ENCODE assay signal across 18 cellular contexts in genomic region chr6:83613378-83613777, GRCh38.
DNase-seq lines count a peak whose midpoint lies in the region; ATAC-seq and TF ChIP-seq lines count a peak whose summit lies in the region.
"Had no signal": no experiment of that assay in that cellular context is flagged by ENCODE, and none has a peak within 500 bp of the region (broad histone marks: within the 10 kb centered on the region; RNA-seq: fewer than 3 reads in every experiment).

No MANE protein-coding gene starts in this region.

- no peak overlapping the region for H3K4ac ChIP-seq in mesenchymal stem cell (ENCODE audit: low read depth in 1 of 2, low read length in 2 of 2)

- H3K27ac ChIP-seq in cardiac muscle cell (no peak overlapping the region), mesenchymal stem cell (ENCODE audit: low read length, poor library complexity, severe bottlenecking) (no peak overlapping the region)
- H3K27ac ChIP-seq: 22Rv1, A549, BLaER1, HL-60 had no signal

- peak; percentile 1 to 14 for DNase-seq in cardiac muscle cell (ENCODE audit: low read depth in 1 of 2, low spot score in 1 of 2)
- DNase-seq in Right ventricle myocardium superior, result no peak
- DNase-seq in amniotic epithelial cell (ENCODE audit: low read depth), result peak; percentile 65
- peak; percentile 19 for DNase-seq in mesenchymal stem cell
- no peak for DNase-seq in CD1c-positive myeloid dendritic cell (ENCODE audit: extremely low spot score)
- no peak for DNase-seq in NCI-H2227 (lab: John Stamatoyannopoulos, UW; ENCODE audit: unreplicated experiment)
- DNase-seq: AML-193; Calu3; CD8-positive, alpha-beta T cell; DMS79 treated with DMSO at 0.1 percent for 48 hours; EL; H9 had no signal

- H3K36me3 ChIP-seq in cardiac muscle cell, result no peaks in the 10 kb centered on the region
- no peaks in the 10 kb centered on the region for H3K36me3 ChIP-seq in mesenchymal stem cell (ENCODE audit: control insufficient read depth in 1 of 2, insufficient read depth in 2 of 2, low read depth in 1 of 2, low read length in 2 of 2)
- H3K36me3 ChIP-seq: BLaER1 had no signal

- no peak overlapping the region for H3K9ac ChIP-seq in mesenchymal stem cell (ENCODE audit: low read length)
- H3K9ac ChIP-seq: BLaER1 had no signal

- no peak overlapping the region for H3K18ac ChIP-seq in mesenchymal stem cell (ENCODE audit: low read depth in 1 of 2, low read length in 2 of 2)

- H4K8ac ChIP-seq in mesenchymal stem cell (ENCODE audit: low read length), result no peak overlapping the region

- no peak overlapping the region for H4K91ac ChIP-seq in mesenchymal stem cell (ENCODE audit: low read length)

- TF ChIP-seq CTCF in cardiac muscle cell (IDR thresholded peaks at IDR 0.05; ENCODE audit: low read depth, low read length), result no peak

- ATAC-seq in Right ventricle myocardium superior (ENCODE audit: poor library complexity) (no peak), HG03565 (IDR thresholded peaks at IDR 0.05; ENCODE audit: unreplicated experiment) (no peak)
- ATAC-seq: A549; CD8-positive, alpha-beta T cell; GM12878 had no signal

- H2BK15ac ChIP-seq in mesenchymal stem cell (ENCODE audit: low read depth, poor library complexity, severe bottlenecking), result no peak overlapping the region

- WGBS in mesenchymal stem cell, result 33% methylated on average over 4 of the region's 4 CpGs

- H3K23ac ChIP-seq in mesenchymal stem cell (ENCODE audit: low read length in 2 of 2), result no peak overlapping the region

- H2BK120ac ChIP-seq in mesenchymal stem cell (ENCODE audit: low read depth, low read length), result no peak overlapping the region

- intact Hi-C loops in Right ventricle myocardium superior (cut with DNase I), result no loop called here

- H3K14ac ChIP-seq in mesenchymal stem cell (ENCODE audit: low read length in 2 of 2), result no peak overlapping the region

- no peak overlapping the region for H2AK5ac ChIP-seq in mesenchymal stem cell (ENCODE audit: low read length, severe bottlenecking)

- H2BK12ac ChIP-seq in mesenchymal stem cell (ENCODE audit: low read length in 2 of 2), result no peak overlapping the region

- no peak overlapping the region for H3K4me2 ChIP-seq in mesenchymal stem cell (ENCODE audit: low read length, poor library complexity, severe bottlenecking)
- H3K4me2 ChIP-seq: A549, BLaER1 had no signal

- no peaks in the 10 kb centered on the region for H3K27me3 ChIP-seq in cardiac muscle cell
- H3K27me3 ChIP-seq in mesenchymal stem cell (ENCODE audit: control insufficient read depth in 1 of 2, insufficient read depth in 1 of 2, low read length in 2 of 2), result no peaks in the 10 kb centered on the region
- H3K27me3 ChIP-seq: BLaER1 had no signal

- H3K4me3 ChIP-seq in cardiac muscle cell, result no peak overlapping the region
- no peak overlapping the region for H3K4me3 ChIP-seq in mesenchymal stem cell (ENCODE audit: insufficient read depth in 1 of 2, low read depth in 1 of 2, low read length in 2 of 2)
- H3K4me3 ChIP-seq: A549, BLaER1, GM12878 had no signal

- H2AFZ ChIP-seq in mesenchymal stem cell (ENCODE audit: low read depth, low read length), result no peak overlapping the region

- H3K79me1 ChIP-seq in mesenchymal stem cell (replicated peaks; ENCODE audit: low read length, poor library complexity, severe bottlenecking), result no peaks in the 10 kb centered on the region

- H3K9me3 ChIP-seq in cardiac muscle cell (ENCODE audit: low read depth) (no peaks in the 10 kb centered on the region), mesenchymal stem cell (ENCODE audit: control insufficient read depth, low read length) (no peaks in the 10 kb centered on the region)
- H3K9me3 ChIP-seq: A549, BLaER1 had no signal

- H2BK5ac ChIP-seq in mesenchymal stem cell (ENCODE audit: low read depth, low read length, poor library complexity, severe bottlenecking), result no peak overlapping the region

- no peaks in the 10 kb centered on the region for H3K4me1 ChIP-seq in cardiac muscle cell (ENCODE audit: low read depth)
- no peaks in the 10 kb centered on the region for H3K4me1 ChIP-seq in mesenchymal stem cell (ENCODE audit: control insufficient read depth, insufficient read depth, low read depth, low read length)
- H3K4me1 ChIP-seq: A549, BLaER1 had no signal

Comparison
In these comparisons a context has a peak if more than half of its experiments do, and no peak if none do; other contexts are left out.
1. DNase-seq: peak in cardiac muscle cell (2 of 2), amniotic epithelial cell (single experiment) and mesenchymal stem cell (single experiment); none in Right ventricle myocardium superior (single experiment), CD1c-positive myeloid dendritic cell (single experiment) and NCI-H2227 (single experiment).